Comparison of ENCODE assay signal across 1 cellular context in the genomic region with DNA sequence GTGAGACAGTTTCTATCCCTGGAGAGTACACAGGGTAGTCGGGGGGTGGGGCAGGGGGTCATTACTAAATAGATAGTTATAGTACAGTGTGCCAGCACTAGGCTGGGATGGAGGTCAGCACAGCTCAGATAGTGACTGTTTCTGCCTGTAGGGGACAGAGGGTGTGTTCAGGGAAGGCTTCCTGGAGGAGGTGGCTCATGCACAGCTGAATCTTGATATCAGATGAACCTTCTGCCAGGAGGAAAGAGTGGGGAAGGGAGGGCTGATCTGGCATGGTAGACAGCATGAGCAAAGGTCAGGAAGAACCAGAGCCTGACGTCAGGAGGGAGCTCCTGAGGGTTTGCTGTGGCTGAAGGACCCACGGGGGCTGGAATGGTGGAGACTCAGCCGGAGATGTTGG.
TF ChIP-seq lines count a peak whose summit lies in the region.

No MANE protein-coding gene starts in this region.

TF ChIP-seq in SK-N-SH treated with all-trans-retinoic acid at 6 μM for 48 hours, 23 proteins besides CTCF, POLR2A, EP300 and RAD21 (continued from another document):
- TF ChIP-seq SNAI2 (CRISPR knock-in tag; IDR thresholded peaks at IDR 0.05) = no peak
- no peak for TF ChIP-seq PPARA (CRISPR knock-in tag; IDR thresholded peaks at IDR 0.05; ENCODE audit: borderline replicate concordance)
- no peak for TF ChIP-seq ZNF8 (CRISPR knock-in tag; IDR thresholded peaks at IDR 0.05)
- no peak for TF ChIP-seq RARB (CRISPR knock-in tag; IDR thresholded peaks at IDR 0.05)
- TF ChIP-seq OSR1 (CRISPR knock-in tag; IDR thresholded peaks at IDR 0.05) = no peak
- TF ChIP-seq, protein P1, sequence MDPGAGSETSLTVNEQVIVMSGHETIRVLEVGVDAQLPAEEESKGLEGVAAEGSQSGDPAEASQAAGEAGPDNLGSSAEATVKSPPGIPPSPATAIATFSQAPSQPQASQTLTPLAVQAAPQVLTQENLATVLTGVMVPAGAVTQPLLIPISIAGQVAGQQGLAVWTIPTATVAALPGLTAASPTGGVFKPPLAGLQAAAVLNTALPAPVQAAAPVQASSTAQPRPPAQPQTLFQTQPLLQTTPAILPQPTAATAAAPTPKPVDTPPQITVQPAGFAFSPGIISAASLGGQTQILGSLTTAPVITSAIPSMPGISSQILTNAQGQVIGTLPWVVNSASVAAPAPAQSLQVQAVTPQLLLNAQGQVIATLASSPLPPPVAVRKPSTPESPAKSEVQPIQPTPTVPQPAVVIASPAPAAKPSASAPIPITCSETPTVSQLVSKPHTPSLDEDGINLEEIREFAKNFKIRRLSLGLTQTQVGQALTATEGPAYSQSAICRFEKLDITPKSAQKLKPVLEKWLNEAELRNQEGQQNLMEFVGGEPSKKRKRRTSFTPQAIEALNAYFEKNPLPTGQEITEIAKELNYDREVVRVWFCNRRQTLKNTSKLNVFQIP (CRISPR knock-in tag; IDR thresholded peaks at IDR 0.05; ENCODE audit: borderline replicate concordance, low read depth) = no peak
- no peak for TF ChIP-seq ZNF565 (CRISPR knock-in tag; conservative IDR thresholded peaks at IDR 0.05; ENCODE audit: low read depth)
- no peak for TF ChIP-seq GLIS3 (CRISPR knock-in tag; IDR thresholded peaks at IDR 0.05)
